In genomic region chr16:88686062-88686438, GRCh38 we compare ENCODE assay signal across 2 cellular contexts.
TF ChIP-seq lines count a peak whose summit lies in the region.

No MANE protein-coding gene starts in this region.

TF ChIP-seq in GM12878, 131 proteins besides CTCF, POLR2A, EP300 and RAD21:
- TF ChIP-seq SUPT20H (IDR thresholded peaks at IDR 0.05; ENCODE audit: borderline replicate concordance, control insufficient read depth, low read depth, low read length) (no peak), ZNF384 (IDR thresholded peaks at IDR 0.05; ENCODE audit: borderline replicate concordance, low read depth, low read length) (no peak), HDGF (IDR thresholded peaks at IDR 0.05) (no peak), TBL1XR1 (IDR thresholded peaks at IDR 0.05; ENCODE audit: low read depth, low read length) (no peak), ATF3 (IDR thresholded peaks at IDR 0.05; ENCODE audit: borderline replicate concordance, extremely low read depth, low read depth, low read length) (no peak), SKIL (IDR thresholded peaks at IDR 0.05; ENCODE audit: low read depth, poor library complexity, severe bottlenecking) (no peak), STAT3 (IDR thresholded peaks at IDR 0.05; ENCODE audit: low read depth, low read length) (no peak), RFX5 (IDR thresholded peaks at IDR 0.05; ENCODE audit: low read depth, low read length) (no peak), MXI1 (IDR thresholded peaks at IDR 0.05; ENCODE audit: low read depth, low read length) (no peak), SMAD1 (IDR thresholded peaks at IDR 0.05; ENCODE audit: low read depth, partially characterized antibody) (no peak), SMARCA5 (IDR thresholded peaks at IDR 0.05) (no peak), NR2C1 (IDR thresholded peaks at IDR 0.05) (no peak), JUND (IDR thresholded peaks at IDR 0.05; ENCODE audit: low read depth, low read length) (no peak), IRF4 (IDR thresholded peaks at IDR 0.05; ENCODE audit: low read depth, low read length) (no peak)

TF ChIP-seq in liver, 16 proteins besides CTCF, POLR2A, EP300 and RAD21:
- TF ChIP-seq HNF4G (IDR thresholded peaks at IDR 0.05) (no peak), YY1 (IDR thresholded peaks at IDR 0.05) (no peak), HNF4A (conservative IDR thresholded peaks at IDR 0.05) (no peak), GABPA (IDR thresholded peaks at IDR 0.05 in 1 of 2, conservative IDR thresholded peaks at IDR 0.05 in 1 of 2) (no peak), NR2F2 (IDR thresholded peaks at IDR 0.05) (no peak), FOXA1 (IDR thresholded peaks at IDR 0.05) (no peak), REST (IDR thresholded peaks at IDR 0.05) (no peak)
